Comparison of ENCODE assay signal across 27 cellular contexts in genomic region chr5:175079707-175080106, GRCh38.
"Had no signal": no experiment of that assay in that cellular context is flagged by ENCODE, and none has a peak within 500 bp of the region (broad histone marks: within the 10 kb centered on the region; RNA-seq: fewer than 3 reads in every experiment).

No MANE protein-coding gene starts in this region.

- H3K27me3 ChIP-seq: dorsolateral prefrontal cortex, esophagus muscularis mucosa, esophagus squamous epithelium, foreskin keratinocyte, gastrocnemius medialis, gastroesophageal sphincter had no signal

- FAIRE-seq: colon, endometrium, endothelial cell of umbilical vein, frontal cortex had no signal

- H3K36me3 ChIP-seq: colonic mucosa, esophagus muscularis mucosa, esophagus squamous epithelium, gastrocnemius medialis, gastroesophageal sphincter, heart left ventricle, heart right ventricle had no signal

- H3K4me1 ChIP-seq: colonic mucosa, esophagus muscularis mucosa, esophagus squamous epithelium, foreskin keratinocyte, gastrocnemius medialis, gastroesophageal sphincter, heart left ventricle, heart right ventricle had no signal

- ATAC-seq: effector memory CD8-positive, alpha-beta T cell; esophagus mucosa; foreskin keratinocyte; gastrocnemius medialis; gastroesophageal sphincter; heart left ventricle; heart right ventricle had no signal

- H3K9me3 ChIP-seq: colonic mucosa, esophagus muscularis mucosa, esophagus squamous epithelium, gastrocnemius medialis had no signal

- H3K27ac ChIP-seq: colonic mucosa, coronary artery, dorsolateral prefrontal cortex, epithelial cell of prostate, esophagus muscularis mucosa, esophagus squamous epithelium, foreskin keratinocyte, gastrocnemius medialis, gastroesophageal sphincter, heart left ventricle, heart right ventricle had no signal

- DNase-seq: colonic mucosa; cortex of kidney; dermis blood vessel endothelial cell; dorsolateral prefrontal cortex; effector CD4-positive, alpha-beta T cell; effector CD8-positive, alpha-beta T cell; effector memory CD4-positive, alpha-beta T cell; effector memory CD8-positive, alpha-beta T cell; endodermal cell; esophagus squamous epithelium; foreskin fibroblast; foreskin keratinocyte; foreskin melanocyte; gastrocnemius medialis; glutamatergic neuron; head of caudate nucleus; heart left ventricle; heart right ventricle had no signal

- H3K4me3 ChIP-seq: colonic mucosa, coronary artery, dorsolateral prefrontal cortex, esophagus muscularis mucosa, esophagus squamous epithelium, gastrocnemius medialis, gastroesophageal sphincter, heart left ventricle, heart right ventricle had no signal
